ENCODE assay signal across 16 cellular contexts in genomic region chr21:42405064-42406059, GRCh38. TPM values are rescaled to one million over a fixed set of nuclear protein-coding genes. Genes with fewer than 3 reads are reported as not detected.
A peak's percentile ranks its signal among the peaks of the same experiment; 100 is the strongest.
DNase-seq lines count a peak whose midpoint lies in the region; ATAC-seq and TF ChIP-seq lines count a peak whose summit lies in the region.
"Had no signal": no experiment of that assay in that cellular context is flagged by ENCODE, and none has a peak within 500 bp of the region (broad histone marks: within the 10 kb centered on the region; RNA-seq: fewer than 3 reads in every experiment).

No MANE protein-coding gene starts in this region.

- no peak overlapping the region for H3K4me3 ChIP-seq in BLaER1
- H3K4me3 ChIP-seq in Loucy (ENCODE audit: low read length, poor library complexity, severe bottlenecking): peak overlapping the region; percentile 71
- H3K4me3 ChIP-seq in neural progenitor cell: no peak overlapping the region
- H3K4me3 ChIP-seq in gastrocnemius medialis: no peak overlapping the region
- H3K4me3 ChIP-seq: right atrium auricular region had no signal

- ATAC-seq in activated naive CD8-positive, alpha-beta T cell treated with anti-CD3 and anti-CD28 coated beads, Interleukin-2, amount 10 ng/mL, durations not matched to agents 7 days and 5 days (ENCODE audit: low read depth): no peak
- ATAC-seq in GM21367 (IDR thresholded peaks at IDR 0.05; ENCODE audit: unreplicated experiment) (no peak), gastrocnemius medialis (no peak), HG03378 (IDR thresholded peaks at IDR 0.05; ENCODE audit: unreplicated experiment) (no peak)
- ATAC-seq: left lung had no signal

- no peak overlapping the region for H3K9ac ChIP-seq in BLaER1
- H3K9ac ChIP-seq in Loucy (ENCODE audit: low read depth, low read length, poor library complexity, severe bottlenecking): peak overlapping the region; percentile 79
- no peak overlapping the region for H3K9ac ChIP-seq in neural progenitor cell
- H3K9ac ChIP-seq: KMS-11 had no signal

- H3K4me1 ChIP-seq in BLaER1: peaks cover 46% of the 10 kb centered on the region
- peaks cover 72% of the 10 kb centered on the region for H3K4me1 ChIP-seq in Loucy (ENCODE audit: insufficient read depth, low read length, poor library complexity, severe bottlenecking)
- H3K4me1 ChIP-seq in neural progenitor cell: peaks cover 10% of the 10 kb centered on the region
- H3K4me1 ChIP-seq in gastrocnemius medialis: no peaks in the 10 kb centered on the region
- H3K4me1 ChIP-seq: left lung, right atrium auricular region had no signal

- H3K27me3 ChIP-seq in BLaER1 (no peaks in the 10 kb centered on the region), Loucy (ENCODE audit: insufficient read depth, low read length, poor library complexity, severe bottlenecking) (no peaks in the 10 kb centered on the region), neural progenitor cell (no peaks in the 10 kb centered on the region), gastrocnemius medialis (peaks cover 3 to 7% (median 5%) of the 10 kb centered on the region in 3 donors)
- H3K27me3 ChIP-seq: left lung, right atrium auricular region had no signal

- H3K4me2 ChIP-seq in BLaER1: peak overlapping the region; percentile 76
- peak overlapping the region; percentile 73 for H3K4me2 ChIP-seq in Loucy (ENCODE audit: low read depth, low read length, poor library complexity, severe bottlenecking)
- no peak overlapping the region for H3K4me2 ChIP-seq in neural progenitor cell
- H3K4me2 ChIP-seq: KMS-11 had no signal

- CTCF ChIA-PET in Calu3 (lab: Charles Lee): no interaction called here

- H3K9me2 ChIP-seq in Loucy (replicated peaks; ENCODE audit: low read depth, low read length): no peaks in the 10 kb centered on the region

- H3K36me3 ChIP-seq in BLaER1 (no peaks in the 10 kb centered on the region), Loucy (ENCODE audit: insufficient read depth, low read length) (peaks cover 6% of the 10 kb centered on the region; the same call in 1 of the 2 replicates), neural progenitor cell (no peaks in the 10 kb centered on the region), gastrocnemius medialis (no peaks in the 10 kb centered on the region)
- H3K36me3 ChIP-seq: left lung, right atrium auricular region had no signal

- H2AFZ ChIP-seq in Loucy (ENCODE audit: low read length) (no peak overlapping the region), neural progenitor cell (replicated peaks) (no peak overlapping the region)

- peaks cover 6% of the 10 kb centered on the region for H3K9me3 Mint-ChIP-seq in activated naive CD8-positive, alpha-beta T cell treated with anti-CD3 and anti-CD28 coated beads, Interleukin-2, amount 10 ng/mL, durations not matched to agents 7 days and 5 days
- H3K9me3 Mint-ChIP-seq in neural progenitor cell: no peaks in the 10 kb centered on the region
- H3K9me3 Mint-ChIP-seq in Calu3 (ENCODE audit: low read depth, unreplicated experiment): peaks cover 6% of the 10 kb centered on the region
- H3K9me3 Mint-ChIP-seq: nephron had no signal

- H3K27ac ChIP-seq in BLaER1: no peak overlapping the region
- no peak overlapping the region for H3K27ac ChIP-seq in neural progenitor cell
- no peak overlapping the region for H3K27ac ChIP-seq in gastrocnemius medialis
- H3K27ac ChIP-seq: KMS-11, right atrium auricular region had no signal

- peak overlapping the region; percentile 98 for H3K27ac Mint-ChIP-seq in activated naive CD8-positive, alpha-beta T cell treated with anti-CD3 and anti-CD28 coated beads, Interleukin-2, amount 10 ng/mL, durations not matched to agents 7 days and 5 days
- H3K27ac Mint-ChIP-seq in neural progenitor cell (no peak overlapping the region), Calu3 (ENCODE audit: unreplicated experiment) (no peak overlapping the region)
- H3K27ac Mint-ChIP-seq: nephron had no signal

- no peak for TF ChIP-seq POLR2A in gastrocnemius medialis (IDR thresholded peaks at IDR 0.05)

- TF ChIP-seq CTCF in Loucy (conservative IDR thresholded peaks at IDR 0.05; ENCODE audit: low read length) (no peak), neural progenitor cell (IDR thresholded peaks at IDR 0.05) (no peak), Calu3 (IDR thresholded peaks at IDR 0.05; ENCODE audit: unreplicated experiment) (no peak), gastrocnemius medialis (IDR thresholded peaks at IDR 0.05 in 4 of 5, conservative IDR thresholded peaks at IDR 0.05 in 1 of 5) (no peak)

- H4K20me1 ChIP-seq in BLaER1 (no peaks in the 10 kb centered on the region), Loucy (ENCODE audit: insufficient read depth, low read length, poor library complexity, severe bottlenecking) (no peaks in the 10 kb centered on the region), neural progenitor cell (ENCODE audit: low read depth) (no peaks in the 10 kb centered on the region)

- in situ Hi-C loops in gastrocnemius medialis (cut with MboI; ENCODE audit: low sequenced_read_pairs in 4 of 4): no loop called here

- H3K4me1 Mint-ChIP-seq in activated naive CD8-positive, alpha-beta T cell treated with anti-CD3 and anti-CD28 coated beads, Interleukin-2, amount 10 ng/mL, durations not matched to agents 7 days and 5 days: peaks cover 50% of the 10 kb centered on the region
- H3K4me1 Mint-ChIP-seq in neural progenitor cell (peaks cover 13% of the 10 kb centered on the region), Calu3 (ENCODE audit: low read depth, unreplicated experiment) (no peaks in the 10 kb centered on the region)

- BruUV-seq in Calu3 (replicated peaks; lab: Mats Ljungman, UMichigan): no TSS peak

- intact Hi-C loops in Calu3 (cut with micrococcal nuclease; ENCODE audit: unreplicated experiment) (no loop called here), gastrocnemius medialis (cut with DNase I; ENCODE audit: low total_unique reads) (no loop called here)

- peaks cover 44% of the 10 kb centered on the region for H3K36me3 Mint-ChIP-seq in activated naive CD8-positive, alpha-beta T cell treated with anti-CD3 and anti-CD28 coated beads, Interleukin-2, amount 10 ng/mL, durations not matched to agents 7 days and 5 days
- H3K36me3 Mint-ChIP-seq in neural progenitor cell (no peaks in the 10 kb centered on the region), Calu3 (ENCODE audit: insufficient read depth, unreplicated experiment) (no peaks in the 10 kb centered on the region)

- peaks cover 52% of the 10 kb centered on the region for H3K79me2 ChIP-seq in Loucy (ENCODE audit: insufficient read depth, low read length)
- no peaks in the 10 kb centered on the region for H3K79me2 ChIP-seq in neural progenitor cell (ENCODE audit: low read depth)

- DNase-seq in activated naive CD8-positive, alpha-beta T cell treated with anti-CD3 and anti-CD28 coated beads, Interleukin-2, amount 10 ng/mL, durations not matched to agents 7 days and 5 days: peak; percentile 39
- DNase-seq in neural progenitor cell (ENCODE audit: low spot score) (no peak), Calu3 (no peak), gastrocnemius medialis (no peak)
- DNase-seq: dermis blood vessel endothelial cell, left lung, NCI-H1436 had no signal

- H3F3A ChIP-seq in Loucy (ENCODE audit: low read depth) (peaks cover 10% of the 10 kb centered on the region; the same call in 1 of the 2 replicates), neural progenitor cell (ENCODE audit: low read depth) (peaks cover 4% of the 10 kb centered on the region)

- no peaks in the 10 kb centered on the region for H3K27me3 Mint-ChIP-seq in activated naive CD8-positive, alpha-beta T cell treated with anti-CD3 and anti-CD28 coated beads, Interleukin-2, amount 10 ng/mL, durations not matched to agents 7 days and 5 days
- H3K27me3 Mint-ChIP-seq in neural progenitor cell (ENCODE audit: insufficient read depth, low read depth): peaks cover 5% of the 10 kb centered on the region
- no peaks in the 10 kb centered on the region for H3K27me3 Mint-ChIP-seq in Calu3 (ENCODE audit: unreplicated experiment)

- peak overlapping the region; percentile 98 for H3K4me3 Mint-ChIP-seq in activated naive CD8-positive, alpha-beta T cell treated with anti-CD3 and anti-CD28 coated beads, Interleukin-2, amount 10 ng/mL, durations not matched to agents 7 days and 5 days
- H3K4me3 Mint-ChIP-seq in neural progenitor cell (peak overlapping the region; percentile 50), Calu3 (ENCODE audit: low read depth, unreplicated experiment) (no peak overlapping the region)
- H3K4me3 Mint-ChIP-seq: nephron had no signal

- peaks cover 15% of the 10 kb centered on the region for H3K9me3 ChIP-seq in BLaER1
- H3K9me3 ChIP-seq in Loucy (ENCODE audit: insufficient read depth, low read depth, low read length): no peaks in the 10 kb centered on the region
- H3K9me3 ChIP-seq in neural progenitor cell (ENCODE audit: low read depth): no peaks in the 10 kb centered on the region
- H3K9me3 ChIP-seq in gastrocnemius medialis: no peaks in the 10 kb centered on the region
- H3K9me3 ChIP-seq: right atrium auricular region had no signal

- POLR2A ChIA-PET in activated naive CD8-positive, alpha-beta T cell treated with anti-CD3 and anti-CD28 coated beads, Interleukin-2, amount 10 ng/mL, durations not matched to agents 7 days and 5 days (lab: Charles Lee): interaction anchor here (0.6 to 6.7 kb wide), 11 partner anchors 8 to 342 kb away, joined by 3 to 182 read pairs (median 7); partner anchors contain the start of gene TFF1

RNA-seq across cellular contexts. Expression of gene UBASH3A, which starts 1.7 kb away (rescaled TPM):
- total RNA-seq in activated naive CD8-positive, alpha-beta T cell treated with anti-CD3 and anti-CD28 coated beads, Interleukin-2, amount 10 ng/mL, durations not matched to agents 7 days and 5 days: 10 to 100 TPM; 77.8 to 80.2 TPM
- total RNA-seq in neural progenitor cell (ENCODE audit: low replicate concordance) (not detected in 2 replicates), Calu3 (2022) (not detected in 2 replicates), gastrocnemius medialis (under 1 TPM in 1 of 4 donors, not detected in 3; 0.41 TPM)
- total RNA-seq: dermis blood vessel endothelial cell, fibroblast of lung, SK-MEL-5 had no signal

RNA-seq across cellular contexts. Expression of gene TMPRSS3, which starts 9.5 kb away (rescaled TPM):
- 10 to 100 TPM in 1 of 2 experiments, 1 to 10 TPM in 1; 7.8 to 10.7 TPM for total RNA-seq in activated naive CD8-positive, alpha-beta T cell treated with anti-CD3 and anti-CD28 coated beads, Interleukin-2, amount 10 ng/mL, durations not matched to agents 7 days and 5 days
- total RNA-seq in neural progenitor cell (ENCODE audit: low replicate concordance) (not detected in 2 replicates), Calu3 (2022) (10.3 and 14.0 TPM in 2 replicates), gastrocnemius medialis (not detected)
- total RNA-seq: dermis blood vessel endothelial cell, fibroblast of lung had no signal

RNA-seq across cellular contexts. Expression of gene TFF1, which starts 39.0 kb away (rescaled TPM):
- total RNA-seq in activated naive CD8-positive, alpha-beta T cell treated with anti-CD3 and anti-CD28 coated beads, Interleukin-2, amount 10 ng/mL, durations not matched to agents 7 days and 5 days: not detected
- not detected in 2 replicates for total RNA-seq in neural progenitor cell (ENCODE audit: low replicate concordance)
- total RNA-seq in Calu3 (2022): 0.76 TPM in 1 of 2 replicates, not detected in the other
- not detected for total RNA-seq in gastrocnemius medialis
- total RNA-seq: dermis blood vessel endothelial cell, fibroblast of lung, left lung, right atrium auricular region, SK-MEL-5 had no signal

RNA-seq across cellular contexts. Expression of gene TFF2, which starts 54.6 kb away (rescaled TPM):
- total RNA-seq in activated naive CD8-positive, alpha-beta T cell treated with anti-CD3 and anti-CD28 coated beads, Interleukin-2, amount 10 ng/mL, durations not matched to agents 7 days and 5 days: not detected
- total RNA-seq in neural progenitor cell (ENCODE audit: low replicate concordance) (not detected in 2 replicates), Calu3 (2022) (0.59 TPM in 1 of 2 replicates, not detected in the other), gastrocnemius medialis (not detected)
- total RNA-seq: dermis blood vessel endothelial cell, fibroblast of lung, left lung, right atrium auricular region, SK-MEL-5 had no signal

Comparison
In these comparisons a context has a peak if more than half of its experiments do, and no peak if none do; other contexts are left out.
1. RNA of gene UBASH3A, which starts 1.7 kb away (total RNA-seq): 77.8 to 80.2 TPM in activated naive CD8-positive, alpha-beta T cell treated with anti-CD3 and anti-CD28 coated beads, Interleukin-2, amount 10 ng/mL, durations not matched to agents 7 days and 5 days; not detected in neural progenitor cell, not detected in Calu3 and 0.41 TPM in gastrocnemius medialis; every median in the first group is over 10 times any median in the second.